Comparison of ENCODE assay signal across 9 cellular contexts in genomic region chr12:24795699-24796385, GRCh38.
DNase-seq lines count a peak whose midpoint lies in the region; ATAC-seq and TF ChIP-seq lines count a peak whose summit lies in the region.
"Had no signal": no experiment of that assay in that cellular context is flagged by ENCODE, and none has a peak within 500 bp of the region (broad histone marks: within the 10 kb centered on the region; RNA-seq: fewer than 3 reads in every experiment).

No MANE protein-coding gene starts in this region.

- H2AFZ ChIP-seq in H9 (ENCODE audit: low read length): no peak overlapping the region

- H2BK5ac ChIP-seq in H9 (ENCODE audit: insufficient read length, low read length): no peak overlapping the region

- no peak for TF ChIP-seq CTCF in H9 (conservative IDR thresholded peaks at IDR 0.05)

- WGBS in H9 (ENCODE audit: extremely low coverage, insufficient read length, low lambda C conversion rate): no CpG with 5 or more reads among the region's 4 CpGs

- ATAC-seq in GM18861 (IDR thresholded peaks at IDR 0.05; ENCODE audit: unreplicated experiment): peak; percentile 36
- peak; percentile 42 for ATAC-seq in HG03432 (IDR thresholded peaks at IDR 0.05; ENCODE audit: unreplicated experiment)
- ATAC-seq in activated naive CD8-positive, alpha-beta T cell treated with anti-CD3 and anti-CD28 coated beads, Interleukin-2, amount 10 ng/mL, durations not matched to agents 7 days and 5 days (ENCODE audit: low read depth): peak; percentile 76

- no peak overlapping the region for H4K91ac ChIP-seq in H9 (ENCODE audit: insufficient read length, low read depth, low read length)

- no peak overlapping the region for H2BK12ac ChIP-seq in H9 (ENCODE audit: insufficient read length, low read depth, low read length)

- peak overlapping the region; percentile 82 for H3K4me3 Mint-ChIP-seq in activated naive CD8-positive, alpha-beta T cell treated with anti-CD3 and anti-CD28 coated beads, Interleukin-2, amount 10 ng/mL, durations not matched to agents 7 days and 5 days
- H3K4me3 Mint-ChIP-seq in H9: no peak overlapping the region

- no peaks in the 10 kb centered on the region for H3K27me3 ChIP-seq in rectal smooth muscle tissue (ENCODE audit: control insufficient read depth, insufficient read depth, low read length)
- H3K27me3 ChIP-seq in H9 (ENCODE audit: insufficient read depth, low read length): no peaks in the 10 kb centered on the region

- H3K79me1 ChIP-seq in H9 (ENCODE audit: insufficient read depth, low read depth, low read length, poor library complexity, severe bottlenecking): no peaks in the 10 kb centered on the region

- H3K4me2 ChIP-seq in H9 (ENCODE audit: insufficient read depth, insufficient read length, low read length): no peak overlapping the region

- H3K27ac Mint-ChIP-seq in activated naive CD8-positive, alpha-beta T cell treated with anti-CD3 and anti-CD28 coated beads, Interleukin-2, amount 10 ng/mL, durations not matched to agents 7 days and 5 days: peak overlapping the region; percentile 85
- H3K27ac Mint-ChIP-seq in H9: no peak overlapping the region

- H3K56ac ChIP-seq in H9 (ENCODE audit: insufficient read length, low read depth, low read length): no peak overlapping the region

- H3K23me2 ChIP-seq in H9 (ENCODE audit: insufficient read length, low read depth, low read length, poor library complexity, severe bottlenecking): no peaks in the 10 kb centered on the region

- peaks cover 3% of the 10 kb centered on the region for H3K9me3 Mint-ChIP-seq in activated naive CD8-positive, alpha-beta T cell treated with anti-CD3 and anti-CD28 coated beads, Interleukin-2, amount 10 ng/mL, durations not matched to agents 7 days and 5 days
- no peaks in the 10 kb centered on the region for H3K9me3 Mint-ChIP-seq in H9

- no peaks in the 10 kb centered on the region for H4K20me1 ChIP-seq in H9 (ENCODE audit: control insufficient read depth, insufficient read depth, insufficient read length)

- no peak overlapping the region for H3K23ac ChIP-seq in H9 (ENCODE audit: insufficient read length, low read depth, low read length)

- peaks cover 13% of the 10 kb centered on the region for H3K4me1 Mint-ChIP-seq in activated naive CD8-positive, alpha-beta T cell treated with anti-CD3 and anti-CD28 coated beads, Interleukin-2, amount 10 ng/mL, durations not matched to agents 7 days and 5 days
- no peaks in the 10 kb centered on the region for H3K4me1 Mint-ChIP-seq in H9

- H3K9me3 ChIP-seq in H9 (ENCODE audit: control insufficient read depth, low read depth, low read length): no peaks in the 10 kb centered on the region

- no peaks in the 10 kb centered on the region for H3K36me3 ChIP-seq in rectal smooth muscle tissue (ENCODE audit: control insufficient read depth, insufficient read depth, low read length)

- H3K14ac ChIP-seq in H9 (ENCODE audit: insufficient read depth, low read length): no peak overlapping the region

- H3K4me1 ChIP-seq in rectal smooth muscle tissue (ENCODE audit: control insufficient read depth, insufficient read depth, low read length) (no peaks in the 10 kb centered on the region), H9 (ENCODE audit: insufficient read depth, low read length) (no peaks in the 10 kb centered on the region)

- H3K9ac ChIP-seq in rectal smooth muscle tissue (ENCODE audit: low read length) (no peak overlapping the region), H9 (ENCODE audit: extremely low read depth, insufficient read length, low read length) (no peak overlapping the region)

- no peak overlapping the region for H4K8ac ChIP-seq in H9 (replicated peaks; ENCODE audit: insufficient read length, low read depth, low read length)

- no peaks in the 10 kb centered on the region for H3K36me3 Mint-ChIP-seq in activated naive CD8-positive, alpha-beta T cell treated with anti-CD3 and anti-CD28 coated beads, Interleukin-2, amount 10 ng/mL, durations not matched to agents 7 days and 5 days
- H3K36me3 Mint-ChIP-seq in H9 (ENCODE audit: insufficient read depth in 1 of 3, low read depth in 3 of 3): no peaks in the 10 kb centered on the region

- no peak overlapping the region for H2BK15ac ChIP-seq in H9 (ENCODE audit: low read depth, low read length)

- POLR2A ChIA-PET in activated naive CD8-positive, alpha-beta T cell treated with anti-CD3 and anti-CD28 coated beads, Interleukin-2, amount 10 ng/mL, durations not matched to agents 7 days and 5 days (lab: Charles Lee): interaction anchor here (0.6 kb wide), 1 partner anchor 410 kb away, joined by 3 read pairs; no protein-coding TSS in a partner anchor

- H3K27me3 Mint-ChIP-seq in activated naive CD8-positive, alpha-beta T cell treated with anti-CD3 and anti-CD28 coated beads, Interleukin-2, amount 10 ng/mL, durations not matched to agents 7 days and 5 days: no peaks in the 10 kb centered on the region
- H3K27me3 Mint-ChIP-seq in H9 (ENCODE audit: low read depth): no peaks in the 10 kb centered on the region

- H3K27ac ChIP-seq in rectal smooth muscle tissue (ENCODE audit: low read depth, low read length): no peak overlapping the region
- H3K27ac ChIP-seq in H9 (ENCODE audit: insufficient read length, low read depth, low read length): no peak overlapping the region

- H3K4me3 ChIP-seq in rectal smooth muscle tissue (ENCODE audit: low read length): peak overlapping the region; percentile 41

- no peaks in the 10 kb centered on the region for H3K79me2 ChIP-seq in H9 (ENCODE audit: insufficient read depth, low read length)

- no peak overlapping the region for H3K4ac ChIP-seq in H9 (ENCODE audit: low read depth, low read length)

- H2AK5ac ChIP-seq in H9 (ENCODE audit: insufficient read length, low read length): no peak overlapping the region

- no peak overlapping the region for H2BK20ac ChIP-seq in H9 (ENCODE audit: low read depth, low read length, poor library complexity, severe bottlenecking)

- no peak overlapping the region for H3T11ph ChIP-seq in H9 (ENCODE audit: low read length)

- H4K5ac ChIP-seq in H9 (ENCODE audit: insufficient read length, low read depth, low read length): no peak overlapping the region

- no peak overlapping the region for H3K18ac ChIP-seq in H9 (ENCODE audit: insufficient read length, low read depth, low read length)

- DNase-seq in activated naive CD8-positive, alpha-beta T cell treated with anti-CD3 and anti-CD28 coated beads, Interleukin-2, amount 10 ng/mL, durations not matched to agents 7 days and 5 days: no peak
- no peak for DNase-seq in epidermal melanocyte (ENCODE audit: insufficient read length, low spot score)
- no peak for DNase-seq in H9
- no peak for DNase-seq in medulla oblongata (ENCODE audit: extremely low spot score)
- no peak for DNase-seq in NCI-H2029 (lab: John Stamatoyannopoulos, UW)
- DNase-seq: posterior cingulate gyrus had no signal

- no peak overlapping the region for H2BK120ac ChIP-seq in H9 (ENCODE audit: low read depth, low read length, poor library complexity, severe bottlenecking)
